Comparison of ENCODE assay signal across 13 cellular contexts in the genomic region with DNA sequence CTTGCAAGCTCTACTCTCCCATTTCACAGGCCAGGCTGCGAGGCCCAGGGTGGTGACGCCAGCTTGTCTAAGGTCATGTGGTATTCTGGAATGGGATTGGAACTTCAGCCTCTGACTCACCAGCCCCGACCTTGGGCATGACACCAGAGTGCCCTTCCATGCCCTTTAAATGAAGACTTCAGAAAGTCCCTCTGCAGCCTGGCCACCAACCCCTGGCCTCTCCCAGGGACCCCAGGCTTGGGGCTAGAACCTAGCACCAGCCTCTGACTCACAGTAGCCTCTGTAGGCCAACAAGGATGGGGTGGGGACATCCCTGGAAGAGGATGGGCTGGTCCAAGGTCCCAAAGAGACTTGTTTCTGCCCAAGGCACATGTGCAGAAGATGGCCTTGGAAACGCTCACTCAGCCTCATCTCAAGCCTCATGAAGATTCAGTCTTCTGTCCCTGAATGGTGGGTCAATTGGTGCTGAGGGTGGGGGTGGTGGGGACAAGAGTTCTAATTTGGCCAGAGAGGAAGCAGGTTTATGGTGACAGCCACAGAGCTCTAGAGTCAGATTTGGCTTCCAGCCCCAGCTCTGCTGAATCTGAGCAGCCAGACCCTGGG. TPM values are rescaled to one million over a fixed set of nuclear protein-coding genes. Genes with fewer than 3 reads are reported as not detected.
DNase-seq lines count a peak whose midpoint lies in the region; ATAC-seq and TF ChIP-seq lines count a peak whose summit lies in the region.
"Had no signal": no experiment of that assay in that cellular context is flagged by ENCODE, and none has a peak within 500 bp of the region (broad histone marks: within the 10 kb centered on the region; RNA-seq: fewer than 3 reads in every experiment).

No MANE protein-coding gene starts in this region.

- H3F3A ChIP-seq in GM23338 (replicated peaks; ENCODE audit: low read depth), result no peaks in the 10 kb centered on the region

- H3K36me3 ChIP-seq in GM23338 (ENCODE audit: insufficient read depth), result no peaks in the 10 kb centered on the region

- peaks cover 3% of the 10 kb centered on the region; the same call in 1 of the 2 replicates for H3K4me1 ChIP-seq in GM23338 (ENCODE audit: insufficient read depth)

- H3K27ac ChIP-seq in HL-60 (replicated peaks) (peak overlapping the region; percentile 26; the same call in 1 of the 2 replicates), GM23338 (ENCODE audit: low read depth) (no peak overlapping the region)

- no peak overlapping the region for H3K4me3 ChIP-seq in HL-60 (replicated peaks; ENCODE audit: insufficient read depth, low read length)
- no peak overlapping the region for H3K4me3 ChIP-seq in GM23338

- no peaks in the 10 kb centered on the region for H3K27me3 Mint-ChIP-seq in T-helper 2 cell treated with Interferon-gamma antibody and Interleukin-4, amounts not matched to agents 5 μg/mL and 100 μg/mL, for 36 hours (ENCODE audit: low read depth)
- H3K27me3 Mint-ChIP-seq in natural killer cell (ENCODE audit: low read depth in 2 of 2) (peaks cover 8 to 23% of the 10 kb centered on the region in 2 donors), glutamatergic neuron (ENCODE audit: unreplicated experiment) (peaks cover 1% of the 10 kb centered on the region), GM23338 (ENCODE audit: insufficient read depth, low read depth, poor library complexity) (peaks cover 2% of the 10 kb centered on the region)

- intact Hi-C loops in natural killer cell (cut with micrococcal nuclease) (loop anchor here (5.0 kb wide), 1 partner anchor 54 kb away; no protein-coding TSS in a partner anchor), Right ventricle myocardium inferior (cut with DNase I) (no loop called here)

- H4K20me1 ChIP-seq in GM23338 (replicated peaks; ENCODE audit: insufficient read depth), result no peaks in the 10 kb centered on the region

- peak overlapping the region; percentile 92 for H3K27ac Mint-ChIP-seq in T-helper 2 cell treated with Interferon-gamma antibody and Interleukin-4, amounts not matched to agents 5 μg/mL and 100 μg/mL, for 36 hours
- peak overlapping the region; percentile 91 to 93 for H3K27ac Mint-ChIP-seq in natural killer cell
- H3K27ac Mint-ChIP-seq in glutamatergic neuron (ENCODE audit: unreplicated experiment), result no peak overlapping the region
- no peak overlapping the region for H3K27ac Mint-ChIP-seq in GM23338

- H3K36me3 Mint-ChIP-seq in T-helper 2 cell treated with Interferon-gamma antibody and Interleukin-4, amounts not matched to agents 5 μg/mL and 100 μg/mL, for 36 hours (ENCODE audit: low read depth), result peaks cover 20% of the 10 kb centered on the region
- H3K36me3 Mint-ChIP-seq in natural killer cell, result no peaks in the 10 kb centered on the region
- H3K36me3 Mint-ChIP-seq in glutamatergic neuron (ENCODE audit: unreplicated experiment), result peaks cover 4% of the 10 kb centered on the region
- H3K36me3 Mint-ChIP-seq in GM23338 (ENCODE audit: low read depth), result no peaks in the 10 kb centered on the region

- H3K79me2 ChIP-seq in GM23338 (replicated peaks; ENCODE audit: insufficient read depth), result no peaks in the 10 kb centered on the region

- H2AFZ ChIP-seq in GM23338, result no peak overlapping the region

- no peak for TF ChIP-seq CTCF in HL-60 (IDR thresholded peaks at IDR 0.05; ENCODE audit: insufficient read depth, low read length)
- no peak for TF ChIP-seq CTCF in natural killer cell (IDR thresholded peaks at IDR 0.05)
- no peak for TF ChIP-seq CTCF in glutamatergic neuron (IDR thresholded peaks at IDR 0.05; ENCODE audit: partially characterized antibody, unreplicated experiment)
- TF ChIP-seq CTCF in GM23338 (conservative IDR thresholded peaks at IDR 0.05; ENCODE audit: low read depth in 2 of 2), result no peak

- DNase-seq in T-helper 2 cell treated with Interferon-gamma antibody and Interleukin-4, amounts not matched to agents 5 μg/mL and 100 μg/mL, for 36 hours (ENCODE audit: low spot score), result peak; percentile 55
- no peak for DNase-seq in T-helper 2 cell
- DNase-seq in HL-60 (ENCODE audit: low read depth in 1 of 2, low spot score in 1 of 2), result no peak
- peak; percentile 41 for DNase-seq in activated CD8-positive, alpha-beta memory T cell treated with anti-CD3 and anti-CD28 coated beads, Interleukin-2, amount 50 U/mL, for 4 hours
- no peak for DNase-seq in natural killer cell
- no peak for DNase-seq in glutamatergic neuron
- no peak for DNase-seq in Right ventricle myocardium inferior (ENCODE audit: missing footprints)
- no peak for DNase-seq in GM23338 (ENCODE audit: low spot score)
- DNase-seq: DMS 273 treated with DMSO at 0.1 percent for 48 hours, NCI-H1092, NCI-H2227 treated with DMSO at 0.1 percent for 48 hours, occipital lobe, SW 1271 had no signal

- no peaks in the 10 kb centered on the region for H3K27me3 ChIP-seq in HL-60 (ENCODE audit: insufficient read depth, poor library complexity, severe bottlenecking)
- H3K27me3 ChIP-seq in GM23338 (ENCODE audit: insufficient read depth), result no peaks in the 10 kb centered on the region

- ATAC-seq in natural killer cell (no peak), Right ventricle myocardium inferior (no peak), GM23338 (no peak)

- peak overlapping the region; percentile 54 for H3K4me3 Mint-ChIP-seq in T-helper 2 cell treated with Interferon-gamma antibody and Interleukin-4, amounts not matched to agents 5 μg/mL and 100 μg/mL, for 36 hours
- H3K4me3 Mint-ChIP-seq in natural killer cell (peak overlapping the region; percentile 25), glutamatergic neuron (ENCODE audit: unreplicated experiment) (no peak overlapping the region), GM23338 (no peak overlapping the region)

- H3K9me2 ChIP-seq in GM23338 (ENCODE audit: insufficient read depth), result no peaks in the 10 kb centered on the region

- no peaks in the 10 kb centered on the region for H3K9me3 Mint-ChIP-seq in T-helper 2 cell treated with Interferon-gamma antibody and Interleukin-4, amounts not matched to agents 5 μg/mL and 100 μg/mL, for 36 hours
- H3K9me3 Mint-ChIP-seq in natural killer cell, result no peaks in the 10 kb centered on the region
- H3K9me3 Mint-ChIP-seq in glutamatergic neuron (ENCODE audit: unreplicated experiment), result peaks cover 2% of the 10 kb centered on the region
- H3K9me3 Mint-ChIP-seq in GM23338, result no peaks in the 10 kb centered on the region

- peaks cover 61% of the 10 kb centered on the region for H3K4me1 Mint-ChIP-seq in T-helper 2 cell treated with Interferon-gamma antibody and Interleukin-4, amounts not matched to agents 5 μg/mL and 100 μg/mL, for 36 hours (ENCODE audit: low read depth)
- H3K4me1 Mint-ChIP-seq in natural killer cell (peaks cover 23 to 38% of the 10 kb centered on the region in 2 donors), glutamatergic neuron (ENCODE audit: low read depth, unreplicated experiment) (peaks cover 7% of the 10 kb centered on the region), GM23338 (peaks cover 15% of the 10 kb centered on the region)

- H3K4me2 ChIP-seq in GM23338, result no peak overlapping the region

TF ChIP-seq in GM23338, 12 proteins besides CTCF, POLR2A, EP300 and RAD21 (continues in another document):
- TF ChIP-seq JUNB (IDR thresholded peaks at IDR 0.05; ENCODE audit: unreplicated experiment), result no peak
- TF ChIP-seq STAT1 (IDR thresholded peaks at IDR 0.05; ENCODE audit: unreplicated experiment), result no peak
- TF ChIP-seq NANOG (IDR thresholded peaks at IDR 0.05; ENCODE audit: borderline replicate concordance), result no peak
- TF ChIP-seq CREB1 (CRISPR knock-in tag; IDR thresholded peaks at IDR 0.05; ENCODE audit: low read depth), result no peak
- no peak for TF ChIP-seq ZNF331 (CRISPR knock-in tag; IDR thresholded peaks at IDR 0.05; ENCODE audit: low read depth)
- TF ChIP-seq, protein P1, sequence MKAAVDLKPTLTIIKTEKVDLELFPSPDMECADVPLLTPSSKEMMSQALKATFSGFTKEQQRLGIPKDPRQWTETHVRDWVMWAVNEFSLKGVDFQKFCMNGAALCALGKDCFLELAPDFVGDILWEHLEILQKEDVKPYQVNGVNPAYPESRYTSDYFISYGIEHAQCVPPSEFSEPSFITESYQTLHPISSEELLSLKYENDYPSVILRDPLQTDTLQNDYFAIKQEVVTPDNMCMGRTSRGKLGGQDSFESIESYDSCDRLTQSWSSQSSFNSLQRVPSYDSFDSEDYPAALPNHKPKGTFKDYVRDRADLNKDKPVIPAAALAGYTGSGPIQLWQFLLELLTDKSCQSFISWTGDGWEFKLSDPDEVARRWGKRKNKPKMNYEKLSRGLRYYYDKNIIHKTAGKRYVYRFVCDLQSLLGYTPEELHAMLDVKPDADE (IDR thresholded peaks at IDR 0.05), result no peak
- no peak for TF ChIP-seq POLR2AphosphoS5 (IDR thresholded peaks at IDR 0.05; ENCODE audit: low read depth)
- no peak for TF ChIP-seq EZH2 (IDR thresholded peaks at IDR 0.05; ENCODE audit: low read depth, unreplicated experiment)
- TF ChIP-seq ZNF114 (CRISPR knock-in tag; IDR thresholded peaks at IDR 0.05), result no peak
- no peak for TF ChIP-seq EZH2phosphoT487 (IDR thresholded peaks at IDR 0.05; ENCODE audit: unreplicated experiment)

RNA-seq across cellular contexts. Expression of a gene that starts 36.1 kb away (rescaled TPM):
- 100 to 1,000 TPM; 537 to 630 (median 601) TPM for total RNA-seq in natural killer cell
- 0.15 TPM for total RNA-seq in glutamatergic neuron (ENCODE audit: unreplicated experiment)
- total RNA-seq in Right ventricle myocardium inferior, result 1.8 TPM
- total RNA-seq in GM23338 (2014; rRNA removed; shearing (Covaris generic)), result 0.12 and 0.73 TPM in 2 replicates
- 0.23 and 0.26 TPM in 2 replicates for polyA plus RNA-seq in GM23338 (2016; fragmentation: Nextera tagmentation; extraction: Ambion mirVana)

Comparison
In these comparisons a context has a peak if more than half of its experiments do, and no peak if none do; other contexts are left out.
1. DNase-seq: peak in T-helper 2 cell treated with Interferon-gamma antibody and Interleukin-4, amounts not matched to agents 5 μg/mL and 100 μg/mL, for 36 hours (single experiment) and activated CD8-positive, alpha-beta memory T cell treated with anti-CD3 and anti-CD28 coated beads, Interleukin-2, amount 50 U/mL, for 4 hours (single experiment); none in T-helper 2 cell (0 of 5), HL-60 (0 of 2), natural killer cell (single experiment), glutamatergic neuron (single experiment), Right ventricle myocardium inferior (single experiment) and GM23338 (single experiment).
2. H3K27ac Mint-ChIP-seq: peak in T-helper 2 cell treated with Interferon-gamma antibody and Interleukin-4, amounts not matched to agents 5 μg/mL and 100 μg/mL, for 36 hours (single experiment) and natural killer cell (2 of 2); none in glutamatergic neuron (single experiment) and GM23338 (single experiment).
3. H3K4me3 Mint-ChIP-seq: peak in T-helper 2 cell treated with Interferon-gamma antibody and Interleukin-4, amounts not matched to agents 5 μg/mL and 100 μg/mL, for 36 hours (single experiment) and natural killer cell (single experiment); none in glutamatergic neuron (single experiment) and GM23338 (single experiment).
4. RNA of a gene that starts 36.1 kb away (total RNA-seq): 537 to 630 TPM in natural killer cell; 1.8 TPM in Right ventricle myocardium inferior (single experiment), 0.12 to 0.73 TPM in GM23338 and 0.15 TPM in glutamatergic neuron (single experiment); every median in the first group is over 100 times any median in the second.